1 cellular context compared by ENCODE assay signal in genomic region chr3:10205461-10206165, GRCh38.
TF ChIP-seq lines count a peak whose summit lies in the region.

No MANE protein-coding gene starts in this region.

TF ChIP-seq in GM12878, 131 proteins besides CTCF, POLR2A, EP300 and RAD21:
- TF ChIP-seq ZNF217 (IDR thresholded peaks at IDR 0.05): no peak
- peak; percentile 15; the same call in 1 of the 2 replicates for TF ChIP-seq CREB1 (IDR thresholded peaks at IDR 0.05; ENCODE audit: low read depth)
